In genomic region chr9:19989213-19989612, GRCh38 we compare ENCODE assay signal across 23 cellular contexts.
A peak's percentile ranks its signal among the peaks of the same experiment; 100 is the strongest.
DNase-seq lines count a peak whose midpoint lies in the region; ATAC-seq, FAIRE-seq and TF ChIP-seq lines count a peak whose summit lies in the region.
"Had no signal": no experiment of that assay in that cellular context is flagged by ENCODE, and none has a peak within 500 bp of the region (broad histone marks: within the 10 kb centered on the region; RNA-seq: fewer than 3 reads in every experiment).

No MANE protein-coding gene starts in this region.

- H3K27ac Mint-ChIP-seq in activated CD8-positive, alpha-beta memory T cell treated with anti-CD3 and anti-CD28 coated beads, Interleukin-2, amount 10 ng/mL, durations not matched to agents 7 days and 5 days: no peak overlapping the region
- H3K27ac Mint-ChIP-seq: B cell; CD8-positive, alpha-beta T cell; HFFc6; IgD-negative memory B cell had no signal

- no peak for FAIRE-seq in HepG2 (lab: Jason Lieb, UNC)
- FAIRE-seq: G401.6, GM12891 had no signal

- H3K9me3 Mint-ChIP-seq in activated CD8-positive, alpha-beta memory T cell treated with anti-CD3 and anti-CD28 coated beads, Interleukin-2, amount 10 ng/mL, durations not matched to agents 7 days and 5 days (ENCODE audit: low read depth): no peaks in the 10 kb centered on the region
- H3K9me3 Mint-ChIP-seq: CD8-positive, alpha-beta T cell; HFFc6; IgD-negative memory B cell had no signal

- H3K79me2 ChIP-seq in HepG2 (ENCODE audit: insufficient read depth, low read length): no peaks in the 10 kb centered on the region

- no peak overlapping the region for H3K27ac ChIP-seq in HepG2 (ENCODE audit: extremely low read length, insufficient read depth, low read length)
- H3K27ac ChIP-seq in right lobe of liver: no peak overlapping the region
- H3K27ac ChIP-seq: BLaER1 treated with 17β-estradiol and CSF1 and Interleukin-3, amounts not matched to agents 10 nM and 100 nM; GM23248 had no signal

- H3K27me3 ChIP-seq in HepG2 (ENCODE audit: control insufficient read depth in 1 of 2, insufficient read depth in 2 of 2, low read length in 2 of 2): no peaks in the 10 kb centered on the region
- no peaks in the 10 kb centered on the region for H3K27me3 ChIP-seq in right lobe of liver
- H3K27me3 ChIP-seq: BLaER1 treated with 17β-estradiol and CSF1 and Interleukin-3, amounts not matched to agents 10 nM and 100 nM had no signal

- H3K36me3 Mint-ChIP-seq in activated CD8-positive, alpha-beta memory T cell treated with anti-CD3 and anti-CD28 coated beads, Interleukin-2, amount 10 ng/mL, durations not matched to agents 7 days and 5 days: peaks cover 2% of the 10 kb centered on the region
- H3K36me3 Mint-ChIP-seq: CD8-positive, alpha-beta T cell; IgD-negative memory B cell had no signal

- CTCF ChIA-PET in HepG2 (lab: Yijun Ruan, JAX; ENCODE audit: low intra/inter-chr PET ratio, low total read pairs): no interaction called here
- CTCF ChIA-PET in activated CD8-positive, alpha-beta memory T cell treated with anti-CD3 and anti-CD28 coated beads, Interleukin-2, amount 10 ng/mL, durations not matched to agents 7 days and 5 days (lab: Charles Lee): no interaction called here

- H3K4me3 ChIP-seq in HepG2 (replicated peaks in 1 of 3; ENCODE audit: insufficient read depth in 1 of 3, low read depth in 2 of 3, low read length in 3 of 3) (no peak overlapping the region), right lobe of liver (no peak overlapping the region), epithelial cell of esophagus (ENCODE audit: low read length) (no peak overlapping the region)
- H3K4me3 ChIP-seq: BLaER1 treated with 17β-estradiol and CSF1 and Interleukin-3, amounts not matched to agents 10 nM and 100 nM; GM23248 had no signal

- no TSS peak for BruUV-seq in HepG2 (replicated peaks; lab: Mats Ljungman, UMichigan)

- no peak for DNase-seq in HepG2 (ENCODE audit: low spot score)
- no peak for DNase-seq in right lobe of liver
- peak; percentile 85 for DNase-seq in RKO (ENCODE audit: low spot score)
- peak; percentile 48 for DNase-seq in epithelial cell of esophagus (ENCODE audit: low read depth)
- no peak for DNase-seq in NCI-H1105 (lab: John Stamatoyannopoulos, UW)
- DNase-seq in activated CD8-positive, alpha-beta memory T cell treated with anti-CD3 and anti-CD28 coated beads, Interleukin-2, amount 10 ng/mL, durations not matched to agents 7 days and 5 days: no peak
- DNase-seq: 8988T; CD8-positive, alpha-beta T cell; COR-L47; DMS 273 treated with DMSO at 0.1 percent for 48 hours; DMS53; DND-41; EL; GM23248; HFFc6; KG1 had no signal

- H3K4me1 ChIP-seq in HepG2 (ENCODE audit: insufficient read depth, low read length) (no peaks in the 10 kb centered on the region), right lobe of liver (peaks cover 0 to 3% (median 0%) of the 10 kb centered on the region in 4 donors)
- H3K4me1 ChIP-seq: BLaER1 treated with 17β-estradiol and CSF1 and Interleukin-3, amounts not matched to agents 10 nM and 100 nM had no signal

- POLR2A ChIA-PET in HepG2 (lab: Yijun Ruan, JAX): no interaction called here

- H3K9ac ChIP-seq in HepG2 (ENCODE audit: insufficient read depth, low read depth, low read length): no peak overlapping the region
- H3K9ac ChIP-seq: BLaER1 treated with 17β-estradiol and CSF1 and Interleukin-3, amounts not matched to agents 10 nM and 100 nM; GM23248 had no signal

- WGBS in HepG2 (ENCODE audit: low lambda C conversion rate): 0% methylated on average over 1 of the region's 1 CpG
- 56% methylated on average over 1 of the region's 1 CpG for WGBS in right lobe of liver (ENCODE audit: insufficient coverage, low coverage, low lambda C conversion rate, missing lambda C conversion rate)

- H3K4me3 Mint-ChIP-seq in activated CD8-positive, alpha-beta memory T cell treated with anti-CD3 and anti-CD28 coated beads, Interleukin-2, amount 10 ng/mL, durations not matched to agents 7 days and 5 days: no peak overlapping the region
- H3K4me3 Mint-ChIP-seq: B cell; CD8-positive, alpha-beta T cell; HFFc6; IgD-negative memory B cell had no signal

- H3K4me2 ChIP-seq in HepG2 (ENCODE audit: low read depth, low read length): no peak overlapping the region
- H3K4me2 ChIP-seq: BLaER1 treated with 17β-estradiol and CSF1 and Interleukin-3, amounts not matched to agents 10 nM and 100 nM had no signal

- intact Hi-C loops in HepG2 (cut with micrococcal nuclease; ENCODE audit: unreplicated experiment): no loop called here
- intact Hi-C loops in right lobe of liver (cut with DNase I): no loop called here

- no peak for TF ChIP-seq EP300 in HepG2 (IDR thresholded peaks at IDR 0.05; ENCODE audit: low read depth in 2 of 2, low read length in 2 of 2)
- TF ChIP-seq EP300 in HepG2 (CRISPR knock-in tag; IDR thresholded peaks at IDR 0.05; ENCODE audit: borderline replicate concordance): no peak

- peaks cover 11% of the 10 kb centered on the region for H3K4me1 Mint-ChIP-seq in activated CD8-positive, alpha-beta memory T cell treated with anti-CD3 and anti-CD28 coated beads, Interleukin-2, amount 10 ng/mL, durations not matched to agents 7 days and 5 days
- H3K4me1 Mint-ChIP-seq: B cell, IgD-negative memory B cell had no signal

- TF ChIP-seq POLR2A in HepG2 (IDR thresholded peaks at IDR 0.05; ENCODE audit: insufficient read depth in 1 of 2, low read depth in 2 of 2, low read length in 2 of 2) (no peak), right lobe of liver (IDR thresholded peaks at IDR 0.05) (no peak)

- in situ Hi-C loops in HepG2 (cut with HindIII; ENCODE audit: extremely low pct_ligation_motif_present, low pct_unique_long_range_greater_than_20kb): no loop called here

- ATAC-seq in HepG2 (no peak), right lobe of liver (no peak), GM18520 (IDR thresholded peaks at IDR 0.05; ENCODE audit: unreplicated experiment) (no peak)
- no peak for ATAC-seq in activated CD8-positive, alpha-beta memory T cell treated with anti-CD3 and anti-CD28 coated beads, Interleukin-2, amount 10 ng/mL, durations not matched to agents 7 days and 5 days
- ATAC-seq: CD8-positive, alpha-beta T cell; HCT116 had no signal

- H4K20me1 ChIP-seq in HepG2 (ENCODE audit: insufficient read depth, low read length): no peaks in the 10 kb centered on the region
- H4K20me1 ChIP-seq: BLaER1 treated with 17β-estradiol and CSF1 and Interleukin-3, amounts not matched to agents 10 nM and 100 nM had no signal

- no peak for TF ChIP-seq CTCF in HepG2 (CRISPR knock-in tag; IDR thresholded peaks at IDR 0.05)
- TF ChIP-seq CTCF in right lobe of liver (IDR thresholded peaks at IDR 0.05): no peak
- TF ChIP-seq CTCF in epithelial cell of esophagus (IDR thresholded peaks at IDR 0.05; ENCODE audit: insufficient read depth, low read depth, low read length, missing control alignments): no peak

- no peaks in the 10 kb centered on the region for H3K9me3 ChIP-seq in HepG2 (ENCODE audit: low read length)
- no peaks in the 10 kb centered on the region for H3K9me3 ChIP-seq in right lobe of liver
- H3K9me3 ChIP-seq: BLaER1 treated with 17β-estradiol and CSF1 and Interleukin-3, amounts not matched to agents 10 nM and 100 nM had no signal

- no peak overlapping the region for H2AFZ ChIP-seq in HepG2 (ENCODE audit: low read length)
- H2AFZ ChIP-seq: GM23248 had no signal

- no peak for TF ChIP-seq RAD21 in HepG2 (CRISPR knock-in tag; IDR thresholded peaks at IDR 0.05)

- H3K27me3 Mint-ChIP-seq in activated CD8-positive, alpha-beta memory T cell treated with anti-CD3 and anti-CD28 coated beads, Interleukin-2, amount 10 ng/mL, durations not matched to agents 7 days and 5 days: no peaks in the 10 kb centered on the region
- H3K27me3 Mint-ChIP-seq: B cell, IgD-negative memory B cell had no signal

- H3K36me3 ChIP-seq in HepG2 (replicated peaks in 1 of 2; ENCODE audit: control insufficient read depth in 1 of 2, insufficient read depth in 2 of 2, low read length in 2 of 2) (no peaks in the 10 kb centered on the region), right lobe of liver (no peaks in the 10 kb centered on the region)
- H3K36me3 ChIP-seq: BLaER1 treated with 17β-estradiol and CSF1 and Interleukin-3, amounts not matched to agents 10 nM and 100 nM had no signal

TF ChIP-seq in HepG2, 621 proteins besides CTCF, POLR2A, EP300 and RAD21:
- TF ChIP-seq MAFF (IDR thresholded peaks at IDR 0.05; ENCODE audit: low read depth, low read length): peak; percentile 85
- TF ChIP-seq ZNF772 (CRISPR knock-in tag; IDR thresholded peaks at IDR 0.05): no peak
- peak; percentile 72 to 87 for TF ChIP-seq MAFK (conservative IDR thresholded peaks at IDR 0.05 in 1 of 2, IDR thresholded peaks at IDR 0.05 in 1 of 2; ENCODE audit: low read length in 2 of 2)

Comparison
In these comparisons a context has a peak if more than half of its experiments do, and no peak if none do; other contexts are left out.
1. DNase-seq: peak in RKO (single experiment) and epithelial cell of esophagus (single experiment); none in HepG2 (single experiment), right lobe of liver (0 of 3), NCI-H1105 (single experiment) and activated CD8-positive, alpha-beta memory T cell treated with anti-CD3 and anti-CD28 coated beads, Interleukin-2, amount 10 ng/mL, durations not matched to agents 7 days and 5 days (single experiment).